1 cellular context compared by ENCODE assay signal in genomic region chr9:96854877-96855273, GRCh38.
TF ChIP-seq lines count a peak whose summit lies in the region.

No MANE protein-coding gene starts in this region.

TF ChIP-seq in SK-N-SH treated with all-trans-retinoic acid at 6 μM for 48 hours, 23 proteins besides CTCF, POLR2A, EP300 and RAD21 (continued from another document):
- no peak for TF ChIP-seq POU6F1 (CRISPR knock-in tag; IDR thresholded peaks at IDR 0.05; ENCODE audit: borderline replicate concordance, low read depth)
